ENCODE assay signal across 1 cellular context in the genomic region with DNA sequence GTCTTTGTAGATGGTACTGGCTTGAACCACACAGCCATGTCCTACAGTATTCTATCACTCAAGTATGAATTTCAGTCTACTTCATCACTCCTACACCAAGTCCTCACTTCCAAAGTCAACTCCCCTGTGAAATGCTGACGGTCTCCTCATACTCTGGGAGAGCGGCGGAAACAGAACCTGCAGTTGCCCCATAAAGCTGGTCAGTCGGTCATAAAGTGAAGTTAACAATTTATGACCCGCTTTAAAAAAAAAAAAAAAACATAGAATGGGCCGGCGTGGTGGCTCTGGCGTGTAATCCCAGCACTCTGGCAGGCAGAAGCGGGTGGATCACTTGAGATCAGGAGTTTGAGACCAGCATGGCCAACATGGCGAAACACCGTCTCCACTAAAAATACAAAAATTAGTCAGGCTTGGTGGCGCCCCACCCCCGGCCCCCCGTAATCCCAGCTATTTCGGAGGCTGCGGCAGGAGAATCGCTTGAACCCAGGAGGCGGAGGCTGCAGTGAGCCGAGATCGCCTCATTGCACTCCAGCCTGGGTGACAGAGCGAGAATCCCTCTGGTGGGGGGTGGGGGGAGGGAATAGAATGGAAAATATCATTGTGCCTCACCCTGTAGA.
TF ChIP-seq lines count a peak whose summit lies in the region.

No MANE protein-coding gene starts in this region.

TF ChIP-seq in H1, 55 proteins besides CTCF, POLR2A, EP300 and RAD21:
- TF ChIP-seq, protein P1, sequence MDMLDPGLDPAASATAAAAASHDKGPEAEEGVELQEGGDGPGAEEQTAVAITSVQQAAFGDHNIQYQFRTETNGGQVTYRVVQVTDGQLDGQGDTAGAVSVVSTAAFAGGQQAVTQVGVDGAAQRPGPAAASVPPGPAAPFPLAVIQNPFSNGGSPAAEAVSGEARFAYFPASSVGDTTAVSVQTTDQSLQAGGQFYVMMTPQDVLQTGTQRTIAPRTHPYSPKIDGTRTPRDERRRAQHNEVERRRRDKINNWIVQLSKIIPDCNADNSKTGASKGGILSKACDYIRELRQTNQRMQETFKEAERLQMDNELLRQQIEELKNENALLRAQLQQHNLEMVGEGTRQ (IDR thresholded peaks at IDR 0.05; ENCODE audit: low read length) = no peak
- TF ChIP-seq RBBP5 (IDR thresholded peaks at IDR 0.05; ENCODE audit: borderline replicate concordance, low read depth, low read length) (no peak), RNF2 (IDR thresholded peaks at IDR 0.05; ENCODE audit: borderline replicate concordance, low read depth, low read length, missing control alignments, poor library complexity, severe bottlenecking) (no peak), TAF7 (optimal IDR thresholded peaks at IDR 0.05; ENCODE audit: borderline replicate concordance, low read depth, low read length) (no peak), SP4 (IDR thresholded peaks at IDR 0.05; ENCODE audit: low read length) (no peak), ASH2L (IDR thresholded peaks at IDR 0.05; ENCODE audit: low read length) (no peak), KDM1A (IDR thresholded peaks at IDR 0.05; ENCODE audit: borderline replicate concordance, low read length) (no peak), SP1 (IDR thresholded peaks at IDR 0.05; ENCODE audit: low read depth, low read length) (no peak), TAF1 (IDR thresholded peaks at IDR 0.05; ENCODE audit: low read depth, low read length) (no peak), KDM5A (IDR thresholded peaks at IDR 0.05; ENCODE audit: low read length) (no peak)
- TF ChIP-seq, protein P2, sequence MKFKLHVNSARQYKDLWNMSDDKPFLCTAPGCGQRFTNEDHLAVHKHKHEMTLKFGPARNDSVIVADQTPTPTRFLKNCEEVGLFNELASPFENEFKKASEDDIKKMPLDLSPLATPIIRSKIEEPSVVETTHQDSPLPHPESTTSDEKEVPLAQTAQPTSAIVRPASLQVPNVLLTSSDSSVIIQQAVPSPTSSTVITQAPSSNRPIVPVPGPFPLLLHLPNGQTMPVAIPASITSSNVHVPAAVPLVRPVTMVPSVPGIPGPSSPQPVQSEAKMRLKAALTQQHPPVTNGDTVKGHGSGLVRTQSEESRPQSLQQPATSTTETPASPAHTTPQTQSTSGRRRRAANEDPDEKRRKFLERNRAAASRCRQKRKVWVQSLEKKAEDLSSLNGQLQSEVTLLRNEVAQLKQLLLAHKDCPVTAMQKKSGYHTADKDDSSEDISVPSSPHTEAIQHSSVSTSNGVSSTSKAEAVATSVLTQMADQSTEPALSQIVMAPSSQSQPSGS (IDR thresholded peaks at IDR 0.05; ENCODE audit: low read length) = no peak
- TF ChIP-seq, protein P3, sequence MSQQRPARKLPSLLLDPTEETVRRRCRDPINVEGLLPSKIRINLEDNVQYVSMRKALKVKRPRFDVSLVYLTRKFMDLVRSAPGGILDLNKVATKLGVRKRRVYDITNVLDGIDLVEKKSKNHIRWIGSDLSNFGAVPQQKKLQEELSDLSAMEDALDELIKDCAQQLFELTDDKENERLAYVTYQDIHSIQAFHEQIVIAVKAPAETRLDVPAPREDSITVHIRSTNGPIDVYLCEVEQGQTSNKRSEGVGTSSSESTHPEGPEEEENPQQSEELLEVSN (IDR thresholded peaks at IDR 0.05) = no peak
- TF ChIP-seq, protein P4, sequence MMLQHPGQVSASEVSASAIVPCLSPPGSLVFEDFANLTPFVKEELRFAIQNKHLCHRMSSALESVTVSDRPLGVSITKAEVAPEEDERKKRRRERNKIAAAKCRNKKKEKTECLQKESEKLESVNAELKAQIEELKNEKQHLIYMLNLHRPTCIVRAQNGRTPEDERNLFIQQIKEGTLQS (IDR thresholded peaks at IDR 0.05; ENCODE audit: insufficient read depth, low read depth, low read length) = no peak
TF ChIP-seq in H1: peak in this region for 0.
